Comparison of ENCODE assay signal across 9 cellular contexts in genomic region chr3:149765762-149766334, GRCh38. TPM values are rescaled to one million over a fixed set of nuclear protein-coding genes. Genes with fewer than 3 reads are reported as not detected.
DNase-seq lines count a peak whose midpoint lies in the region; ATAC-seq and TF ChIP-seq lines count a peak whose summit lies in the region.
"Had no signal": no experiment of that assay in that cellular context is flagged by ENCODE, and none has a peak within 500 bp of the region (broad histone marks: within the 10 kb centered on the region; RNA-seq: fewer than 3 reads in every experiment).

No MANE protein-coding gene starts in this region.

- no peaks in the 10 kb centered on the region for H3K9me3 ChIP-seq in lung (ENCODE audit: control insufficient read depth in 2 of 2, insufficient read depth in 1 of 2, low read length in 1 of 2)
- H3K9me3 ChIP-seq in CD8-positive, alpha-beta memory T cell (ENCODE audit: low read length): no peaks in the 10 kb centered on the region
- H3K9me3 ChIP-seq: SJCRH30 had no signal

- DNase-seq in DMS53 (lab: John Stamatoyannopoulos, UW) (peak; percentile 51), Kasumi-1 (lab: John Stamatoyannopoulos, UW) (peak; percentile 31 to 70), astrocyte of the spinal cord (ENCODE audit: low read depth, low spot score) (peak; percentile 54), lung (ENCODE audit: low spot score) (no peak), ureter (ENCODE audit: low spot score) (no peak), T1000 (lab: John Stamatoyannopoulos, UW) (no peak)
- DNase-seq in CD8-positive, alpha-beta memory T cell: no peak
- DNase-seq in activated T-cell treated with anti-CD3 and anti-CD28 coated beads, Interleukin-2, amount 50 U/mL, for 72 hours: no peak

- H3K9me3 Mint-ChIP-seq in CD8-positive, alpha-beta memory T cell: no peaks in the 10 kb centered on the region
- H3K9me3 Mint-ChIP-seq in activated T-cell treated with anti-CD3 and anti-CD28 coated beads, Interleukin-2, amount 50 U/mL, for 72 hours: no peaks in the 10 kb centered on the region

- no peaks in the 10 kb centered on the region for H3K36me3 Mint-ChIP-seq in CD8-positive, alpha-beta memory T cell
- H3K36me3 Mint-ChIP-seq in activated T-cell treated with anti-CD3 and anti-CD28 coated beads, Interleukin-2, amount 50 U/mL, for 72 hours (ENCODE audit: insufficient read depth in 2 of 2): no peaks in the 10 kb centered on the region

- no peaks in the 10 kb centered on the region for H3K4me1 ChIP-seq in lung (ENCODE audit: control insufficient read depth in 2 of 2, insufficient read depth in 2 of 2, low read length in 2 of 2)
- H3K4me1 ChIP-seq in CD8-positive, alpha-beta memory T cell (ENCODE audit: insufficient read depth, low read length): no peaks in the 10 kb centered on the region
- H3K4me1 ChIP-seq: SJCRH30 had no signal

- peaks cover 9 to 20% of the 10 kb centered on the region in 2 donors for H3K27me3 Mint-ChIP-seq in CD8-positive, alpha-beta memory T cell
- H3K27me3 Mint-ChIP-seq in activated T-cell treated with anti-CD3 and anti-CD28 coated beads, Interleukin-2, amount 50 U/mL, for 72 hours (ENCODE audit: low read depth): peaks cover 23% of the 10 kb centered on the region

- POLR2A ChIA-PET in CD8-positive, alpha-beta memory T cell (lab: Charles Lee): no interaction called here

- H3K36me3 ChIP-seq in lung (ENCODE audit: control insufficient read depth in 2 of 2, insufficient read depth in 2 of 2, low read length in 2 of 2): no peaks in the 10 kb centered on the region
- no peaks in the 10 kb centered on the region for H3K36me3 ChIP-seq in CD8-positive, alpha-beta memory T cell (ENCODE audit: insufficient read depth, low read length)
- H3K36me3 ChIP-seq: SJCRH30 had no signal

- H3K27me3 ChIP-seq in lung (ENCODE audit: control insufficient read depth, insufficient read depth): no peaks in the 10 kb centered on the region
- H3K27me3 ChIP-seq in CD8-positive, alpha-beta memory T cell (ENCODE audit: insufficient read depth, low read length, poor library complexity, severe bottlenecking): peaks cover 15% of the 10 kb centered on the region
- H3K27me3 ChIP-seq: SJCRH30 had no signal

- H3K4me3 ChIP-seq in astrocyte of the spinal cord (ENCODE audit: low read depth, low read length) (no peak overlapping the region), lung (no peak overlapping the region)
- H3K4me3 ChIP-seq in CD8-positive, alpha-beta memory T cell (ENCODE audit: low read length): no peak overlapping the region
- H3K4me3 ChIP-seq: SJCRH30 had no signal

- no peak overlapping the region for H3K27ac Mint-ChIP-seq in CD8-positive, alpha-beta memory T cell
- no peak overlapping the region for H3K27ac Mint-ChIP-seq in activated T-cell treated with anti-CD3 and anti-CD28 coated beads, Interleukin-2, amount 50 U/mL, for 72 hours

- 71 to 73% methylated on average over 2 of the region's 2 CpGs for WGBS in lung, 2 donors

- CTCF ChIA-PET in CD8-positive, alpha-beta memory T cell (lab: Charles Lee): interaction anchor here (0.9 to 1.7 kb wide), 2 partner anchors 10 to 13 kb away, joined by 3 to 4 read pairs; partner anchors contain the start of gene COMMD2

- ATAC-seq in lung (ENCODE audit: insufficient read depth, low FRiP score): no peak
- ATAC-seq in activated T-cell treated with anti-CD3 and anti-CD28 coated beads, Interleukin-2, amount 50 U/mL, for 72 hours (replicated peaks in 1 of 2): no peak

- H3K4me3 Mint-ChIP-seq in CD8-positive, alpha-beta memory T cell: no peak overlapping the region
- H3K4me3 Mint-ChIP-seq in activated T-cell treated with anti-CD3 and anti-CD28 coated beads, Interleukin-2, amount 50 U/mL, for 72 hours: no peak overlapping the region

- in situ Hi-C loops in astrocyte of the spinal cord (cut with HindIII; ENCODE audit: low sequenced_read_pairs): loop anchor here (25.0 kb wide), 1 partner anchor 254 kb away; no protein-coding TSS in a partner anchor

- no peaks in the 10 kb centered on the region for H3K4me1 Mint-ChIP-seq in CD8-positive, alpha-beta memory T cell
- no peaks in the 10 kb centered on the region for H3K4me1 Mint-ChIP-seq in activated T-cell treated with anti-CD3 and anti-CD28 coated beads, Interleukin-2, amount 50 U/mL, for 72 hours (ENCODE audit: low read depth)

- TF ChIP-seq CTCF in astrocyte of the spinal cord (IDR thresholded peaks at IDR 0.05; ENCODE audit: low read depth, low read length) (peak; percentile 63), lung (IDR thresholded peaks at IDR 0.05; ENCODE audit: control extremely low read depth, extremely low read depth) (peak; percentile 38)

- no peak overlapping the region for H3K27ac ChIP-seq in lung (ENCODE audit: low read depth in 1 of 2, low read length in 1 of 2)
- no peak overlapping the region for H3K27ac ChIP-seq in CD8-positive, alpha-beta memory T cell (ENCODE audit: low read depth, low read length)
- H3K27ac ChIP-seq: SJCRH30 had no signal

RNA-seq across cellular contexts. Expression of gene COMMD2, which starts 13.6 kb away (rescaled TPM):
- total RNA-seq in lung (10 to 100 TPM; 35.6 to 72.4 TPM), ureter (31.9 TPM)
- 10 to 100 TPM; 10.1 to 23.7 TPM for polyA plus RNA-seq in lung
- 10 to 100 TPM; 42.4 to 48.4 TPM for total RNA-seq in CD8-positive, alpha-beta memory T cell
- 68.4 TPM for polyA plus RNA-seq in CD8-positive, alpha-beta memory T cell
- total RNA-seq in activated T-cell treated with anti-CD3 and anti-CD28 coated beads, Interleukin-2, amount 50 U/mL, for 72 hours: 10 to 100 TPM; 35.3 to 40.6 TPM

RNA-seq across cellular contexts. Expression of gene ANKUB1, which starts 26.5 kb away (rescaled TPM):
- total RNA-seq in lung (1 to 10 TPM; 3.5 to 6.7 TPM), ureter (not detected)
- polyA plus RNA-seq in lung: 1 to 10 TPM; 1.3 to 1.4 TPM
- not detected for total RNA-seq in CD8-positive, alpha-beta memory T cell
- polyA plus RNA-seq in CD8-positive, alpha-beta memory T cell: not detected
- total RNA-seq in activated T-cell treated with anti-CD3 and anti-CD28 coated beads, Interleukin-2, amount 50 U/mL, for 72 hours: not detected
- total RNA-seq: SJCRH30 had no signal

RNA-seq across cellular contexts. Expression of gene RNF13, which starts 47.2 kb away (rescaled TPM):
- 100 to 1,000 TPM in 1 of 2 donors, 10 to 100 TPM in 1; 76.1 to 170 TPM for total RNA-seq in lung
- polyA plus RNA-seq in lung: 100 to 1,000 TPM in 1 of 2 donors, 10 to 100 TPM in 1; 56.2 to 117 TPM
- 93.3 TPM for total RNA-seq in ureter
- 10 to 100 TPM; 33.5 to 33.6 TPM for total RNA-seq in CD8-positive, alpha-beta memory T cell
- 110 TPM for polyA plus RNA-seq in CD8-positive, alpha-beta memory T cell
- total RNA-seq in activated T-cell treated with anti-CD3 and anti-CD28 coated beads, Interleukin-2, amount 50 U/mL, for 72 hours: 10 to 100 TPM; 45.0 to 47.3 TPM

Comparison
In these comparisons a context has a peak if more than half of its experiments do, and no peak if none do; other contexts are left out.
1. DNase-seq: peak in DMS53 (single experiment), Kasumi-1 (2 of 2) and astrocyte of the spinal cord (single experiment); none in lung (single experiment), ureter (single experiment), CD8-positive, alpha-beta memory T cell (0 of 5), activated T-cell treated with anti-CD3 and anti-CD28 coated beads, Interleukin-2, amount 50 U/mL, for 72 hours (0 of 2) and T1000 (single experiment).